13 cellular contexts compared by ENCODE assay signal in genomic region chr4:87119965-87120364, GRCh38.
DNase-seq lines count a peak whose midpoint lies in the region; ATAC-seq, FAIRE-seq and TF ChIP-seq lines count a peak whose summit lies in the region.
"Had no signal": no experiment of that assay in that cellular context is flagged by ENCODE, and none has a peak within 500 bp of the region (broad histone marks: within the 10 kb centered on the region; RNA-seq: fewer than 3 reads in every experiment).

No MANE protein-coding gene starts in this region.

- H4K20me1 ChIP-seq in BLaER1 treated with 17β-estradiol and CSF1 and Interleukin-3, amounts not matched to agents 10 nM and 100 nM: peaks cover 10 to 100% (median 15%) of the 10 kb centered on the region in 11 experiments; a peak in 14 of 22 replicates
- peaks cover 11% of the 10 kb centered on the region; the same call in 1 of the 2 replicates for H4K20me1 ChIP-seq in GM23338 (replicated peaks; ENCODE audit: insufficient read depth)

- H3K27me3 ChIP-seq in BLaER1 treated with 17β-estradiol and CSF1 and Interleukin-3, amounts not matched to agents 10 nM and 100 nM: no peaks in the 10 kb centered on the region
- H3K27me3 ChIP-seq in GM23338 (ENCODE audit: insufficient read depth): no peaks in the 10 kb centered on the region
- H3K27me3 ChIP-seq in bronchial epithelial cell (ENCODE audit: control insufficient read depth, insufficient read depth, low read length): no peaks in the 10 kb centered on the region
- H3K27me3 ChIP-seq: BLaER1 had no signal

- H3K4me3 Mint-ChIP-seq in GM23338: no peak overlapping the region
- H3K4me3 Mint-ChIP-seq in nephron progenitor cell: peak overlapping the region; percentile 77
- no peak overlapping the region for H3K4me3 Mint-ChIP-seq in CD14-positive monocyte

- H3K9me2 ChIP-seq in GM23338 (ENCODE audit: insufficient read depth): no peaks in the 10 kb centered on the region

- TF ChIP-seq CTCF in GM23338 (conservative IDR thresholded peaks at IDR 0.05; ENCODE audit: low read depth in 2 of 2) (no peak), bronchial epithelial cell (IDR thresholded peaks at IDR 0.05; ENCODE audit: insufficient read depth, low read length, severe bottlenecking) (no peak), nephron progenitor cell (IDR thresholded peaks at IDR 0.05) (no peak), CD14-positive monocyte (IDR thresholded peaks at IDR 0.05) (no peak)

- peaks cover 88 to 100% (median 93%) of the 10 kb centered on the region in 11 experiments for H3K36me3 ChIP-seq in BLaER1 treated with 17β-estradiol and CSF1 and Interleukin-3, amounts not matched to agents 10 nM and 100 nM
- H3K36me3 ChIP-seq in GM23338 (ENCODE audit: insufficient read depth) (peaks cover 14% of the 10 kb centered on the region; the same call in 1 of the 2 replicates), bronchial epithelial cell (ENCODE audit: control insufficient read depth, insufficient read depth, low read length) (peaks cover 6% of the 10 kb centered on the region)

- H3K9ac ChIP-seq in BLaER1 treated with 17β-estradiol and CSF1 and Interleukin-3, amounts not matched to agents 10 nM and 100 nM: peak overlapping the region in 1 of 11 experiments; percentile 40; a peak in 3 of 22 replicates
- H3K9ac ChIP-seq: BLaER1 had no signal

- H3K36me3 Mint-ChIP-seq in GM23338 (ENCODE audit: low read depth): peaks cover 45% of the 10 kb centered on the region
- H3K36me3 Mint-ChIP-seq in nephron progenitor cell (ENCODE audit: low read depth): peaks cover 70% of the 10 kb centered on the region
- peaks cover 57 to 69% of the 10 kb centered on the region in 2 donors for H3K36me3 Mint-ChIP-seq in CD14-positive monocyte

- ATAC-seq in GM23338: no peak
- no peak for ATAC-seq in GM19035 (IDR thresholded peaks at IDR 0.05; ENCODE audit: unreplicated experiment)

- H3K4me2 ChIP-seq in BLaER1 treated with 17β-estradiol and CSF1 and Interleukin-3, amounts not matched to agents 10 nM and 100 nM: peak overlapping the region; percentile 59 to 80 (median 65); a peak in 21 of 22 replicates
- no peak overlapping the region for H3K4me2 ChIP-seq in GM23338

- no peaks in the 10 kb centered on the region for H3F3A ChIP-seq in GM23338 (replicated peaks; ENCODE audit: low read depth)

- peaks cover 23% of the 10 kb centered on the region for H3K4me1 Mint-ChIP-seq in GM23338
- peaks cover 91% of the 10 kb centered on the region for H3K4me1 Mint-ChIP-seq in nephron progenitor cell
- H3K4me1 Mint-ChIP-seq in CD14-positive monocyte: peaks cover 26% of the 10 kb centered on the region

- DNase-seq in GM23338 (ENCODE audit: low spot score) (no peak), bronchial epithelial cell (ENCODE audit: low read depth) (peak; percentile 49), nephron progenitor cell (no peak), CD14-positive monocyte (ENCODE audit: low spot score) (no peak), cortex of kidney (lab: John Stamatoyannopoulos, UW) (no peak)
- DNase-seq in effector CD4-positive, alpha-beta T cell: no peak
- DNase-seq: activated T-cell treated with anti-CD3 and anti-CD28 coated beads, Interleukin-2, amount 50 U/mL, for 48 hours; Kasumi-1; trophoblast cell had no signal

- peak; percentile 75 for FAIRE-seq in bronchial epithelial cell (lab: Jason Lieb, UNC)
- FAIRE-seq: RCC 7860 had no signal

- H3K9me3 Mint-ChIP-seq in GM23338: no peaks in the 10 kb centered on the region
- H3K9me3 Mint-ChIP-seq in nephron progenitor cell: no peaks in the 10 kb centered on the region
- no peaks in the 10 kb centered on the region for H3K9me3 Mint-ChIP-seq in CD14-positive monocyte

- intact Hi-C loops in CD14-positive monocyte (cut with micrococcal nuclease): no loop called here

- H3K27ac Mint-ChIP-seq in GM23338: peak overlapping the region; percentile 13
- H3K27ac Mint-ChIP-seq in nephron progenitor cell: peak overlapping the region; percentile 55
- H3K27ac Mint-ChIP-seq in CD14-positive monocyte: no peak overlapping the region

- peak overlapping the region in 8 of 11 experiments; percentile 17 to 87 (median 79); a peak in 12 of 22 replicates for H3K27ac ChIP-seq in BLaER1 treated with 17β-estradiol and CSF1 and Interleukin-3, amounts not matched to agents 10 nM and 100 nM
- H3K27ac ChIP-seq in GM23338 (ENCODE audit: low read depth): 0 out of 2 replicates have a peak overlapping the region, but pooled peaks have one; percentile 13

- H2AFZ ChIP-seq in GM23338: no peak overlapping the region

- no peak overlapping the region for H3K4me3 ChIP-seq in BLaER1 treated with 17β-estradiol and CSF1 and Interleukin-3, amounts not matched to agents 10 nM and 100 nM
- H3K4me3 ChIP-seq in GM23338 (no peak overlapping the region), bronchial epithelial cell (ENCODE audit: low read depth, low read length) (peak overlapping the region; percentile 5)
- H3K4me3 ChIP-seq: BLaER1 had no signal

- peaks cover 43 to 80% (median 68%) of the 10 kb centered on the region in 10 experiments for H3K4me1 ChIP-seq in BLaER1 treated with 17β-estradiol and CSF1 and Interleukin-3, amounts not matched to agents 10 nM and 100 nM
- peaks cover 16% of the 10 kb centered on the region for H3K4me1 ChIP-seq in GM23338 (ENCODE audit: insufficient read depth)

- H3K79me2 ChIP-seq in GM23338 (replicated peaks; ENCODE audit: insufficient read depth): peaks cover 12% of the 10 kb centered on the region; the same call in 1 of the 2 replicates

- H3K27me3 Mint-ChIP-seq in GM23338 (ENCODE audit: insufficient read depth, low read depth, poor library complexity) (peaks cover 3% of the 10 kb centered on the region), nephron progenitor cell (ENCODE audit: low read depth, poor library complexity) (no peaks in the 10 kb centered on the region), CD14-positive monocyte (ENCODE audit: low read depth in 3 of 3) (no peaks in the 10 kb centered on the region)

- H3K9me3 ChIP-seq in BLaER1 treated with 17β-estradiol and CSF1 and Interleukin-3, amounts not matched to agents 10 nM and 100 nM (replicated peaks in 1 of 11): peaks cover 0 to 20% (median 6%) of the 10 kb centered on the region in 11 experiments; a peak in 9 of 22 replicates
- H3K9me3 ChIP-seq: BLaER1 had no signal

TF ChIP-seq in GM23338, 12 proteins besides CTCF, POLR2A, EP300 and RAD21 (continues in another document):
- no peak for TF ChIP-seq POLR2AphosphoS5 (IDR thresholded peaks at IDR 0.05; ENCODE audit: low read depth)
- no peak for TF ChIP-seq EZH2phosphoT487 (IDR thresholded peaks at IDR 0.05; ENCODE audit: unreplicated experiment)
- no peak for TF ChIP-seq NANOG (IDR thresholded peaks at IDR 0.05; ENCODE audit: borderline replicate concordance)
- no peak for TF ChIP-seq ZNF331 (CRISPR knock-in tag; IDR thresholded peaks at IDR 0.05; ENCODE audit: low read depth)
- no peak for TF ChIP-seq ZNF114 (CRISPR knock-in tag; IDR thresholded peaks at IDR 0.05)
- TF ChIP-seq ETS1 (IDR thresholded peaks at IDR 0.05): no peak
- no peak for TF ChIP-seq JUNB (IDR thresholded peaks at IDR 0.05; ENCODE audit: unreplicated experiment)
- no peak for TF ChIP-seq STAT1 (IDR thresholded peaks at IDR 0.05; ENCODE audit: unreplicated experiment)
- TF ChIP-seq CREB1 (CRISPR knock-in tag; IDR thresholded peaks at IDR 0.05; ENCODE audit: low read depth): no peak

Comparison
In these comparisons a context has a peak if more than half of its experiments do, and no peak if none do; other contexts are left out.
1. H3K27ac Mint-ChIP-seq: peak in GM23338 (single experiment) and nephron progenitor cell (single experiment); none in CD14-positive monocyte (0 of 7).